8 cellular contexts compared by ENCODE assay signal in genomic region chr5:56950626-56951130, GRCh38.
DNase-seq lines count a peak whose midpoint lies in the region; ATAC-seq and TF ChIP-seq lines count a peak whose summit lies in the region.

No MANE protein-coding gene starts in this region.

- no peak for TF ChIP-seq CTCF in astrocyte of the cerebellum (IDR thresholded peaks at IDR 0.05; ENCODE audit: low read depth, low read length, missing control alignments)

- in situ Hi-C loops in astrocyte of the cerebellum (cut with HindIII; ENCODE audit: low sequenced_read_pairs) = no loop called here

- DNase-seq in C1 segment of cervical spinal cord (lab: John Stamatoyannopoulos, UW) (peak in 12 of 14 donors; percentile 16 to 77 (median 53)), HS-5 (ENCODE audit: low read depth) (peak; percentile 39), T-helper 9 cell (peak; percentile 20), astrocyte of the cerebellum (ENCODE audit: low read depth) (peak; percentile 32), hepatic stellate cell (ENCODE audit: low spot score) (peak; percentile 70), putamen (ENCODE audit: low spot score) (peak; percentile 57), NK-92 (lab: John Stamatoyannopoulos, UW; ENCODE audit: unreplicated experiment) (no peak)

- H3K4me3 ChIP-seq in astrocyte of the cerebellum (ENCODE audit: low read depth, low read length) = peak overlapping the region; percentile 83

- peak; percentile 59 for ATAC-seq in GM19395 (IDR thresholded peaks at IDR 0.05; ENCODE audit: unreplicated experiment)
